20 cellular contexts compared by ENCODE assay signal in genomic region chr17:31418773-31419350, GRCh38. TPM values are rescaled to one million over a fixed set of nuclear protein-coding genes. Genes with fewer than 3 reads are reported as not detected.
DNase-seq lines count a peak whose midpoint lies in the region; ATAC-seq lines count a peak whose summit lies in the region.
"Had no signal": no experiment of that assay in that cellular context is flagged by ENCODE, and none has a peak within 500 bp of the region (broad histone marks: within the 10 kb centered on the region; RNA-seq: fewer than 3 reads in every experiment).

No MANE protein-coding gene starts in this region.

- H2AFZ ChIP-seq in GM23248: no peak overlapping the region

- no peaks in the 10 kb centered on the region for H3K4me1 ChIP-seq in GM23248 (ENCODE audit: insufficient read depth)
- H3K4me1 ChIP-seq: A549 had no signal

- H3K4me3 Mint-ChIP-seq in activated T-cell treated with anti-CD3 and anti-CD28 coated beads, Interleukin-2, amount 50 U/mL, for 72 hours: no peak overlapping the region

- H3K36me3 ChIP-seq in GM23248 (ENCODE audit: low read depth): no peaks in the 10 kb centered on the region
- H3K36me3 ChIP-seq: BLaER1 treated with 17β-estradiol and CSF1 and Interleukin-3, amounts not matched to agents 10 nM and 100 nM; MG63 had no signal

- peak; percentile 18 for DNase-seq in GM23248
- DNase-seq in caudate nucleus (lab: John Stamatoyannopoulos, UW): peak in 23 of 61 donors; percentile 6 to 63 (median 23)
- peak; percentile 19 for DNase-seq in islet precursor cell
- peak; percentile 63 for DNase-seq in superior temporal gyrus (ENCODE audit: extremely low spot score)
- no peak for DNase-seq in activated T-cell treated with anti-CD3 and anti-CD28 coated beads, Interleukin-2, amount 50 U/mL, for 72 hours
- DNase-seq: H7, Kasumi-1, MG63, NCI-H1092, NCI-H1436 treated with DMSO at 0.1 percent for 48 hours, NCI-H2029, NCI-H345, NCI-H524 treated with DMSO at 0.1 percent for 48 hours, PC-3, RPMI8226, SIG-M5 had no signal

- H3F3A ChIP-seq in GM23248 (ENCODE audit: insufficient read depth): peaks cover 5% of the 10 kb centered on the region; the same call in 1 of the 2 replicates

- H3K9me3 Mint-ChIP-seq in activated T-cell treated with anti-CD3 and anti-CD28 coated beads, Interleukin-2, amount 50 U/mL, for 72 hours: peaks cover 4 to 6% of the 10 kb centered on the region in 2 donors

- no peaks in the 10 kb centered on the region for H4K20me1 ChIP-seq in GM23248 (ENCODE audit: insufficient read depth)
- H4K20me1 ChIP-seq: BLaER1 treated with 17β-estradiol and CSF1 and Interleukin-3, amounts not matched to agents 10 nM and 100 nM had no signal

- H3K27ac ChIP-seq in GM23248 (no peak overlapping the region), caudate nucleus (ENCODE audit: low read depth, low read length) (peak overlapping the region; percentile 72)
- H3K27ac ChIP-seq: A549; BLaER1 treated with 17β-estradiol and CSF1 and Interleukin-3, amounts not matched to agents 10 nM and 100 nM had no signal

- in situ Hi-C loops in GM23248 (cut with MboI): no loop called here

- no peaks in the 10 kb centered on the region for H3K9me2 ChIP-seq in GM23248 (ENCODE audit: insufficient read depth)

- H3K79me2 ChIP-seq in GM23248 (ENCODE audit: insufficient read depth): no peaks in the 10 kb centered on the region

- H3K9ac ChIP-seq in GM23248: no peak overlapping the region
- H3K9ac ChIP-seq: BLaER1 treated with 17β-estradiol and CSF1 and Interleukin-3, amounts not matched to agents 10 nM and 100 nM had no signal

- peaks cover 13% of the 10 kb centered on the region for H3K27me3 ChIP-seq in GM23248 (replicated peaks; ENCODE audit: insufficient read depth)
- H3K27me3 ChIP-seq: BLaER1 treated with 17β-estradiol and CSF1 and Interleukin-3, amounts not matched to agents 10 nM and 100 nM; MG63 had no signal

- H3K36me3 Mint-ChIP-seq in activated T-cell treated with anti-CD3 and anti-CD28 coated beads, Interleukin-2, amount 50 U/mL, for 72 hours (ENCODE audit: insufficient read depth in 2 of 2): peaks cover 0 to 7% of the 10 kb centered on the region in 2 donors

- H3K27me3 Mint-ChIP-seq in activated T-cell treated with anti-CD3 and anti-CD28 coated beads, Interleukin-2, amount 50 U/mL, for 72 hours (ENCODE audit: low read depth): no peaks in the 10 kb centered on the region

- no peaks in the 10 kb centered on the region for H3K9me3 ChIP-seq in GM23248 (ENCODE audit: low read depth)
- H3K9me3 ChIP-seq: MG63 had no signal

- ATAC-seq in HG03469 (IDR thresholded peaks at IDR 0.05; ENCODE audit: unreplicated experiment): no peak
- no peak for ATAC-seq in activated T-cell treated with anti-CD3 and anti-CD28 coated beads, Interleukin-2, amount 50 U/mL, for 72 hours (replicated peaks in 1 of 2)
- no peak for ATAC-seq in GM21447 (IDR thresholded peaks at IDR 0.05; ENCODE audit: unreplicated experiment)
- ATAC-seq: A549, PC-3 had no signal

- no peaks in the 10 kb centered on the region for H3K4me1 Mint-ChIP-seq in activated T-cell treated with anti-CD3 and anti-CD28 coated beads, Interleukin-2, amount 50 U/mL, for 72 hours (ENCODE audit: low read depth)

- H3K4me2 ChIP-seq in GM23248 (ENCODE audit: unreplicated experiment): no peak overlapping the region
- H3K4me2 ChIP-seq: A549 had no signal

- H3K4me3 ChIP-seq in GM23248: no peak overlapping the region
- H3K4me3 ChIP-seq: A549; BLaER1 treated with 17β-estradiol and CSF1 and Interleukin-3, amounts not matched to agents 10 nM and 100 nM; MG63 had no signal

- 16 to 18% methylated on average over 6 of the region's 6 CpGs for WGBS in GM23248 (ENCODE audit: low coverage in 1 of 2, low lambda C conversion rate in 2 of 2, missing lambda C conversion rate in 2 of 2), 2 experiments

- H3K27ac Mint-ChIP-seq in activated T-cell treated with anti-CD3 and anti-CD28 coated beads, Interleukin-2, amount 50 U/mL, for 72 hours: no peak overlapping the region

RNA-seq across cellular contexts. Expression of gene RAB11FIP4, which starts 27.4 kb away (rescaled TPM):
- total RNA-seq in GM23248 (2014; rRNA removed; shearing (Covaris generic)): 0.22 TPM in 1 of 2 replicates, not detected in the other
- polyA plus RNA-seq in GM23248 (2016; fragmentation: Nextera tagmentation; extraction: Ambion mirVana): 0.38 and 0.40 TPM in 2 replicates
- total RNA-seq in activated T-cell treated with anti-CD3 and anti-CD28 coated beads, Interleukin-2, amount 50 U/mL, for 72 hours: 10 to 100 TPM; 39.1 to 40.8 TPM

Comparison
In these comparisons a context has a peak if more than half of its experiments do, and no peak if none do; other contexts are left out.
1. DNase-seq: peak in GM23248 (single experiment), islet precursor cell (single experiment) and superior temporal gyrus (single experiment); none in activated T-cell treated with anti-CD3 and anti-CD28 coated beads, Interleukin-2, amount 50 U/mL, for 72 hours (0 of 2).
2. RNA of gene RAB11FIP4, which starts 27.4 kb away (total RNA-seq): 39.1 to 40.8 TPM in activated T-cell treated with anti-CD3 and anti-CD28 coated beads, Interleukin-2, amount 50 U/mL, for 72 hours; 0.22 TPM in GM23248; every median in the first group is over 10 times any median in the second.